12 cellular contexts compared by ENCODE assay signal in genomic region chr3:127158614-127159221, GRCh38. TPM values are rescaled to one million over a fixed set of nuclear protein-coding genes. Genes with fewer than 3 reads are reported as not detected.
A peak's percentile ranks its signal among the peaks of the same experiment; 100 is the strongest.
DNase-seq lines count a peak whose midpoint lies in the region; ATAC-seq and TF ChIP-seq lines count a peak whose summit lies in the region.
"Had no signal": no experiment of that assay in that cellular context is flagged by ENCODE, and none has a peak within 500 bp of the region (broad histone marks: within the 10 kb centered on the region; RNA-seq: fewer than 3 reads in every experiment).

No MANE protein-coding gene starts in this region.

- RAD21 ChIA-PET in HCT116 (lab: Charles Lee; ENCODE audit: low non-redundant PET in 1 of 2, low total read pairs in 2 of 2, uncharacterized antibody in 2 of 2, unreplicated experiment in 2 of 2): no interaction called here

- H3K4me1 ChIP-seq in HCT116 (ENCODE audit: control insufficient read depth in 1 of 2, insufficient read depth in 2 of 2, low read length in 2 of 2) (no peaks in the 10 kb centered on the region), spleen (no peaks in the 10 kb centered on the region)

- no peaks in the 10 kb centered on the region for H3K36me3 Mint-ChIP-seq in effector memory CD8-positive, alpha-beta T cell (ENCODE audit: insufficient read depth)

- H3K36me3 ChIP-seq in HCT116 (ENCODE audit: control insufficient read depth in 1 of 2, insufficient read depth in 2 of 2, low read length in 2 of 2): no peaks in the 10 kb centered on the region
- H3K36me3 ChIP-seq in spleen: no peaks in the 10 kb centered on the region

- DNase-seq in HCT116 (ENCODE audit: low read depth, low spot score): no peak
- peak; percentile 31 for DNase-seq in NCI-H510A (lab: John Stamatoyannopoulos, UW)
- peak; percentile 45 for DNase-seq in dermis blood vessel endothelial cell
- peak; percentile 94 for DNase-seq in myocyte (ENCODE audit: low read depth)
- no peak for DNase-seq in effector memory CD8-positive, alpha-beta T cell
- DNase-seq in spleen: no peak
- DNase-seq in T-helper 2 cell: no peak
- DNase-seq: NCI-H1930; stimulated activated CD4-positive, alpha-beta T cell treated with anti-CD3 and anti-CD28 coated beads, Interleukin-4, amount 100 ng/mL, for 24 hours had no signal

- H3K4me3 Mint-ChIP-seq in effector memory CD8-positive, alpha-beta T cell: no peak overlapping the region

- H4K20me1 ChIP-seq in HCT116 (ENCODE audit: insufficient read depth): no peaks in the 10 kb centered on the region

- no peak overlapping the region for H3K9ac ChIP-seq in HCT116 (ENCODE audit: low read length)

- no peak overlapping the region for H3K27ac Mint-ChIP-seq in effector memory CD8-positive, alpha-beta T cell

- WGBS in spleen, 5 donors: 26 to 43% (median 31%) methylated on average over 7 to 10 of the region's 10 CpGs

- H3K9me3 ChIP-seq in HCT116 (ENCODE audit: control insufficient read depth in 1 of 2, insufficient read depth in 1 of 2, low read depth in 1 of 2, low read length in 2 of 2): peaks cover 3 to 6% of the 10 kb centered on the region in 2 experiments; a peak in 1 of 4 replicates
- H3K9me3 ChIP-seq in spleen: no peaks in the 10 kb centered on the region

- no peak overlapping the region for H2AFZ ChIP-seq in HCT116 (ENCODE audit: low read depth, low read length, poor library complexity, severe bottlenecking)

- CTCF ChIA-PET in HCT116 (lab: Charles Lee): no interaction called here

- POLR2A ChIA-PET in HCT116 (lab: Charles Lee): no interaction called here

- TF ChIP-seq RAD21 in HCT116 (IDR thresholded peaks at IDR 0.05; ENCODE audit: low read depth): no peak

- H3K4me3 ChIP-seq in HCT116 (replicated peaks in 1 of 2; ENCODE audit: low read depth in 1 of 2, low read length in 2 of 2) (no peak overlapping the region), spleen (no peak overlapping the region)
- H3K4me3 ChIP-seq: coronary artery, lung had no signal

- no peaks in the 10 kb centered on the region for H3K9me3 Mint-ChIP-seq in effector memory CD8-positive, alpha-beta T cell

- H3K4me2 ChIP-seq in HCT116 (ENCODE audit: low read length): no peak overlapping the region

- H3K4me1 Mint-ChIP-seq in effector memory CD8-positive, alpha-beta T cell (ENCODE audit: low read depth in 2 of 2): no peaks in the 10 kb centered on the region

- TF ChIP-seq CTCF in HCT116 (IDR thresholded peaks at IDR 0.05 in 2 of 3, conservative IDR thresholded peaks at IDR 0.05 in 1 of 3; ENCODE audit: borderline replicate concordance in 1 of 3, insufficient read depth in 1 of 3, low read depth in 2 of 3, low read length in 2 of 3): no peak
- no peak for TF ChIP-seq CTCF in spleen (IDR thresholded peaks at IDR 0.05 in 8 of 11, conservative IDR thresholded peaks at IDR 0.05 in 3 of 11)

- no peaks in the 10 kb centered on the region for H3K9me2 ChIP-seq in HCT116 (ENCODE audit: insufficient read depth)

- intact Hi-C loops in HCT116 (cut with micrococcal nuclease) (no loop called here), spleen (cut with DNase I; ENCODE audit: low total_unique reads) (no loop called here)

- BruUV-seq in HCT116 (replicated peaks; lab: Mats Ljungman, UMichigan): no TSS peak

- H3K27ac ChIP-seq in HCT116 (ENCODE audit: low read depth, low read length): no peak overlapping the region
- no peak overlapping the region for H3K27ac ChIP-seq in spleen
- H3K27ac ChIP-seq: coronary artery had no signal

- H3K79me2 ChIP-seq in HCT116 (ENCODE audit: insufficient read depth, low read length): no peaks in the 10 kb centered on the region

- H3K27me3 ChIP-seq in HCT116 (ENCODE audit: insufficient read depth, low read length): peaks cover 37% of the 10 kb centered on the region
- H3K27me3 ChIP-seq in spleen (replicated peaks in 1 of 7): peaks cover 0 to 56% (median 15%) of the 10 kb centered on the region in 7 donors

- no peaks in the 10 kb centered on the region for H3K27me3 Mint-ChIP-seq in effector memory CD8-positive, alpha-beta T cell

- ATAC-seq in HCT116 (peak; percentile 40; the same call in 1 of the 2 replicates), HG03442 (IDR thresholded peaks at IDR 0.05; ENCODE audit: unreplicated experiment) (no peak)
- ATAC-seq in effector memory CD8-positive, alpha-beta T cell (replicated peaks): no peak

- TF ChIP-seq POLR2A in HCT116 (IDR thresholded peaks at IDR 0.05; ENCODE audit: borderline replicate concordance, extremely low read depth, insufficient read depth, insufficient read length) (no peak), spleen (IDR thresholded peaks at IDR 0.05) (no peak)

TF ChIP-seq in HCT116, 20 proteins besides CTCF, POLR2A, EP300 and RAD21:
- TF ChIP-seq YY1 (IDR thresholded peaks at IDR 0.05; ENCODE audit: extremely low read depth, insufficient replicate concordance, low read depth, low read length): no peak
- TF ChIP-seq, protein P1, sequence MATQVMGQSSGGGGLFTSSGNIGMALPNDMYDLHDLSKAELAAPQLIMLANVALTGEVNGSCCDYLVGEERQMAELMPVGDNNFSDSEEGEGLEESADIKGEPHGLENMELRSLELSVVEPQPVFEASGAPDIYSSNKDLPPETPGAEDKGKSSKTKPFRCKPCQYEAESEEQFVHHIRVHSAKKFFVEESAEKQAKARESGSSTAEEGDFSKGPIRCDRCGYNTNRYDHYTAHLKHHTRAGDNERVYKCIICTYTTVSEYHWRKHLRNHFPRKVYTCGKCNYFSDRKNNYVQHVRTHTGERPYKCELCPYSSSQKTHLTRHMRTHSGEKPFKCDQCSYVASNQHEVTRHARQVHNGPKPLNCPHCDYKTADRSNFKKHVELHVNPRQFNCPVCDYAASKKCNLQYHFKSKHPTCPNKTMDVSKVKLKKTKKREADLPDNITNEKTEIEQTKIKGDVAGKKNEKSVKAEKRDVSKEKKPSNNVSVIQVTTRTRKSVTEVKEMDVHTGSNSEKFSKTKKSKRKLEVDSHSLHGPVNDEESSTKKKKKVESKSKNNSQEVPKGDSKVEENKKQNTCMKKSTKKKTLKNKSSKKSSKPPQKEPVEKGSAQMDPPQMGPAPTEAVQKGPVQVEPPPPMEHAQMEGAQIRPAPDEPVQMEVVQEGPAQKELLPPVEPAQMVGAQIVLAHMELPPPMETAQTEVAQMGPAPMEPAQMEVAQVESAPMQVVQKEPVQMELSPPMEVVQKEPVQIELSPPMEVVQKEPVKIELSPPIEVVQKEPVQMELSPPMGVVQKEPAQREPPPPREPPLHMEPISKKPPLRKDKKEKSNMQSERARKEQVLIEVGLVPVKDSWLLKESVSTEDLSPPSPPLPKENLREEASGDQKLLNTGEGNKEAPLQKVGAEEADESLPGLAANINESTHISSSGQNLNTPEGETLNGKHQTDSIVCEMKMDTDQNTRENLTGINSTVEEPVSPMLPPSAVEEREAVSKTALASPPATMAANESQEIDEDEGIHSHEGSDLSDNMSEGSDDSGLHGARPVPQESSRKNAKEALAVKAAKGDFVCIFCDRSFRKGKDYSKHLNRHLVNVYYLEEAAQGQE (IDR thresholded peaks at IDR 0.05; ENCODE audit: low read depth): peak; percentile 80
TF ChIP-seq in HCT116: peak in this region for 1.

RNA-seq across cellular contexts. Expression of gene PRR23E, which starts 34.2 kb away (rescaled TPM):
- total RNA-seq in HCT116 (2021; ENCODE audit: unreplicated experiment) (not detected), dermis blood vessel endothelial cell (not detected in 2 replicates), myocyte (not detected in 2 replicates), spleen (not detected)
- not detected in 2 replicates for polyA plus RNA-seq in HCT116 (2012)
- polyA plus RNA-seq in myocyte (2012): not detected
- polyA plus RNA-seq in spleen: not detected
- total RNA-seq: lung had no signal
- polyA plus RNA-seq: lung had no signal

Comparison
In these comparisons a context has a peak if more than half of its experiments do, and no peak if none do; other contexts are left out.
1. DNase-seq: peak in NCI-H510A (single experiment), dermis blood vessel endothelial cell (single experiment) and myocyte (single experiment); none in HCT116 (single experiment), effector memory CD8-positive, alpha-beta T cell (0 of 3), spleen (single experiment) and T-helper 2 cell (0 of 5).